ENCODE assay signal across 32 cellular contexts in the genomic region with DNA sequence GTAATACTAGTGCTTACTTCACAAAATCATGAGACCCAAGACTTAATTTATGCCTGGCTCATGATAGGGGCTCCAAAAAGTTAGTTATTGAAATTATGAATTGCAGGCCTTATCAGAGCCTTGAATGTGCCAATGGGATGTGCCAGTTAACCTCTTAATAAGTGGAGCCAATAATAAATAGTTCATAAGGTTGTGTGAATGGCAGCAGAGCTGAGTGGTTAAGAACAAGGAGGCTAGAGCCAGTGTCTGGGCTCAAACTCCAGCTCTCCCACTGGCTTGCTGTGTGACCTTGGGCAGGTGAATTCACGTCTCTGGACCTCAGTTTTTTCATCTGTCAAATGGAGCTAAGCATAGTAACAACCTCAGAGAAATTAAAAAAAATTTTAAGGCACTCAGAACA.
"Had no signal": no experiment of that assay in that cellular context is flagged by ENCODE, and none has a peak within 500 bp of the region (broad histone marks: within the 10 kb centered on the region; RNA-seq: fewer than 3 reads in every experiment).

No MANE protein-coding gene starts in this region.

- DNase-seq: activated effector memory CD4-positive, alpha-beta T cell treated with anti-CD3 and anti-CD28 coated beads, Interleukin-2, amount 50 U/mL, for 16 hours; activated effector memory CD4-positive, alpha-beta T cell treated with Interleukin-2 at 50 U/mL for 16 hours; activated gamma-delta T cell; activated gamma-delta T cell treated with Interleukin-2 at 50 U/mL for 16 hours; activated naive CD4-positive, alpha-beta T cell; activated naive CD4-positive, alpha-beta T cell treated with anti-CD3 and anti-CD28 coated beads for 36 hours; activated naive CD4-positive, alpha-beta T cell treated with anti-CD3 and anti-CD28 coated beads, Interleukin-2, amount 10 ng/mL, durations not matched to agents 7 days and 5 days; activated naive CD4-positive, alpha-beta T cell treated with anti-CD3 and anti-CD28 coated beads, Interleukin-2, amount 50 U/mL, for 16 hours; activated naive CD4-positive, alpha-beta T cell treated with Interleukin-2 at 50 U/mL for 16 hours; activated naive CD8-positive, alpha-beta T cell treated with anti-CD3 and anti-CD28 coated beads for 36 hours; activated naive CD8-positive, alpha-beta T cell treated with anti-CD3 and anti-CD28 coated beads, Interleukin-2, amount 10 ng/mL, durations not matched to agents 7 days and 5 days; activated naive CD8-positive, alpha-beta T cell treated with anti-CD3 and anti-CD28 coated beads, Interleukin-2, amount 50 U/mL, for 24 hours; activated T-cell treated with anti-CD3 and anti-CD28 coated beads, Interleukin-2, amount 50 U/mL, for 24 hours; activated T-cell treated with anti-CD3 and anti-CD28 coated beads, Interleukin-2, amount 50 U/mL, for 4 hours; activated T-cell treated with anti-CD3 and anti-CD28 coated beads, Interleukin-2, amount 50 U/mL, for 48 hours; activated T-cell treated with anti-CD3 and anti-CD28 coated beads, Interleukin-2, amount 50 U/mL, for 72 hours; adrenal gland; amniotic stem cell; amygdala; anterior cingulate cortex; aorta; body of pancreas; brain microvascular endothelial cell; caudate nucleus; central memory CD4-positive, alpha-beta T cell; cerebellar nuclear complex had no signal

- FAIRE-seq: astrocyte had no signal

- H3K27ac ChIP-seq: adrenal gland, ascending aorta, body of pancreas, brain microvascular endothelial cell, breast epithelium, cardiac muscle cell had no signal

- H3K4me3 ChIP-seq: adrenal gland, ascending aorta, body of pancreas, breast epithelium, cardiac muscle cell had no signal

- H3K4me1 ChIP-seq: adrenal gland, ascending aorta, body of pancreas, breast epithelium had no signal

- H3K27me3 ChIP-seq: adrenal gland, ascending aorta, body of pancreas, brain microvascular endothelial cell, cardiac muscle cell had no signal

- H3K9me3 ChIP-seq: adrenal gland, ascending aorta, body of pancreas, breast epithelium had no signal

- ATAC-seq: activated naive CD4-positive, alpha-beta T cell treated with anti-CD3 and anti-CD28 coated beads, Interleukin-2, amount 50 U/mL, for 72 hours; activated naive CD8-positive, alpha-beta T cell treated with anti-CD3 and anti-CD28 coated beads, Interleukin-2, amount 50 U/mL, for 24 hours; activated T-cell treated with anti-CD3 and anti-CD28 coated beads, Interleukin-2, amount 50 U/mL, for 4 hours; activated T-cell treated with anti-CD3 and anti-CD28 coated beads, Interleukin-2, amount 50 U/mL, for 72 hours; activated T-helper 17 cell treated with anti-CD3 and anti-CD28 coated beads, Interleukin-2, amount 50 U/mL, for 72 hours; body of pancreas had no signal

- H3K36me3 ChIP-seq: adrenal gland, ascending aorta, brain microvascular endothelial cell, breast epithelium, cardiac muscle cell had no signal
